Comparison of ENCODE assay signal across 27 cellular contexts in genomic region chr20:58129736-58130135, GRCh38.
DNase-seq lines count a peak whose midpoint lies in the region; TF ChIP-seq lines count a peak whose summit lies in the region.
"Had no signal": no experiment of that assay in that cellular context is flagged by ENCODE, and none has a peak within 500 bp of the region (broad histone marks: within the 10 kb centered on the region; RNA-seq: fewer than 3 reads in every experiment).

No MANE protein-coding gene starts in this region.

- intact Hi-C loops in uterus (cut with DNase I; ENCODE audit: low total_unique reads): no loop called here

- H3K27me3 ChIP-seq in NT2/D1 (ENCODE audit: insufficient read depth, insufficient read length): no peaks in the 10 kb centered on the region
- no peaks in the 10 kb centered on the region for H3K27me3 ChIP-seq in uterus
- H3K27me3 ChIP-seq: colonic mucosa, gastroesophageal sphincter, pancreas had no signal

- peak overlapping the region; percentile 44 for H3K27ac Mint-ChIP-seq in nephron progenitor cell
- H3K27ac Mint-ChIP-seq: CD4-positive, CD25-positive, alpha-beta regulatory T cell; naive thymus-derived CD4-positive, alpha-beta T cell; T-helper 2 cell treated with Interferon-gamma antibody and Interleukin-4, amounts not matched to agents 5 μg/mL and 100 μg/mL, for 36 hours had no signal

- H3K9me3 Mint-ChIP-seq in nephron progenitor cell: peaks cover 31% of the 10 kb centered on the region

- no peak for DNase-seq in NT2/D1 (ENCODE audit: low read depth, low spot score)
- DNase-seq in ecto neural progenitor cell (ENCODE audit: low spot score): peak; percentile 39
- DNase-seq in nephron progenitor cell: no peak
- DNase-seq in uterus: peak in 1 of 2 donors; percentile 9
- no peak for DNase-seq in glomerular visceral epithelial cell (ENCODE audit: extremely low spot score)
- no peak for DNase-seq in NCI-H1105 (lab: John Stamatoyannopoulos, UW)
- no peak for DNase-seq in T1000 (lab: John Stamatoyannopoulos, UW)
- DNase-seq: activated CD4-positive, alpha-beta T cell treated with anti-CD3 and anti-CD28 coated beads for 48 hours; activated naive CD4-positive, alpha-beta T cell; activated T-cell treated with anti-CD3 and anti-CD28 coated beads, Interleukin-2, amount 50 U/mL, for 4 hours; CD4-positive, CD25-positive, alpha-beta regulatory T cell; colonic mucosa; EL; hippocampal formation; left ventricle myocardium superior; naive thymus-derived CD4-positive, alpha-beta T cell; NCI-H1417 treated with DMSO at 0.1 percent for 48 hours; NCI-H2081; NCI-H226; OCI-M1; pancreas; spleen had no signal

- peak overlapping the region; percentile 37 for H3K9ac ChIP-seq in NT2/D1 (ENCODE audit: insufficient read length, low read depth)

- H3K4me3 Mint-ChIP-seq in nephron progenitor cell: no peak overlapping the region
- H3K4me3 Mint-ChIP-seq: activated T-cell treated with anti-CD3 and anti-CD28 coated beads, Interleukin-2, amount 50 U/mL, for 4 hours; CD4-positive, CD25-positive, alpha-beta regulatory T cell; naive thymus-derived CD4-positive, alpha-beta T cell; T-helper 2 cell treated with Interferon-gamma antibody and Interleukin-4, amounts not matched to agents 5 μg/mL and 100 μg/mL, for 36 hours had no signal

- H3K9me3 ChIP-seq in NT2/D1 (ENCODE audit: insufficient read depth, low read length): peaks cover 17% of the 10 kb centered on the region
- no peaks in the 10 kb centered on the region for H3K9me3 ChIP-seq in uterus
- H3K9me3 ChIP-seq: colonic mucosa, pancreas, upper lobe of left lung had no signal

- H3K36me3 Mint-ChIP-seq in nephron progenitor cell (ENCODE audit: low read depth): no peaks in the 10 kb centered on the region
- H3K36me3 Mint-ChIP-seq: CD4-positive, CD25-positive, alpha-beta regulatory T cell had no signal

- H3K4me1 ChIP-seq in NT2/D1 (ENCODE audit: insufficient read depth, insufficient read length) (peaks cover 10% of the 10 kb centered on the region), uterus (peaks cover 0 to 6% of the 10 kb centered on the region in 2 donors)
- H3K4me1 ChIP-seq: colonic mucosa, pancreas had no signal

- H3K36me3 ChIP-seq in NT2/D1 (ENCODE audit: insufficient read depth, insufficient read length, low read length) (no peaks in the 10 kb centered on the region), uterus (no peaks in the 10 kb centered on the region)
- H3K36me3 ChIP-seq: colonic mucosa, gastroesophageal sphincter, pancreas, spleen, upper lobe of left lung had no signal

- H3K4me3 ChIP-seq in NT2/D1 (ENCODE audit: insufficient read length, low read depth) (no peak overlapping the region), uterus (no peak overlapping the region)
- H3K4me3 ChIP-seq: colonic mucosa, gastroesophageal sphincter, pancreas, spleen, upper lobe of left lung had no signal

- peaks cover 50% of the 10 kb centered on the region for H3K4me1 Mint-ChIP-seq in nephron progenitor cell

- no peak for TF ChIP-seq POLR2A in uterus (IDR thresholded peaks at IDR 0.05)

- H3K27ac ChIP-seq in uterus: peak overlapping the region; percentile 24 to 43
- H3K27ac ChIP-seq: colonic mucosa, HL-60, pancreas, spleen, upper lobe of left lung, VCaP had no signal

- peaks cover 52% of the 10 kb centered on the region for H3K27me3 Mint-ChIP-seq in nephron progenitor cell (ENCODE audit: low read depth, poor library complexity)

- TF ChIP-seq CTCF in nephron progenitor cell (IDR thresholded peaks at IDR 0.05): no peak
- no peak for TF ChIP-seq CTCF in uterus (IDR thresholded peaks at IDR 0.05)
